13 cellular contexts compared by ENCODE assay signal in genomic region chr3:52051444-52051843, GRCh38. TPM values are rescaled to one million over a fixed set of nuclear protein-coding genes. Genes with fewer than 3 reads are reported as not detected.
A peak's percentile ranks its signal among the peaks of the same experiment; 100 is the strongest.
DNase-seq lines count a peak whose midpoint lies in the region; ATAC-seq and TF ChIP-seq lines count a peak whose summit lies in the region.
"Had no signal": no experiment of that assay in that cellular context is flagged by ENCODE, and none has a peak within 500 bp of the region (broad histone marks: within the 10 kb centered on the region; RNA-seq: fewer than 3 reads in every experiment).

No MANE protein-coding gene starts in this region.

- H2AFZ ChIP-seq in trophoblast cell (ENCODE audit: insufficient read depth, low read length, poor library complexity) (no peak overlapping the region), Karpas-422 (ENCODE audit: low read length) (no peak overlapping the region)

- H3K4me3 Mint-ChIP-seq in HFFc6: no peak overlapping the region
- H3K4me3 Mint-ChIP-seq in central memory CD8-positive, alpha-beta T cell: peak overlapping the region; percentile 89
- no peak overlapping the region for H3K4me3 Mint-ChIP-seq in osteocyte (ENCODE audit: unreplicated experiment)
- H3K4me3 Mint-ChIP-seq: endodermal cell had no signal

- H3K4me1 Mint-ChIP-seq in HFFc6 (ENCODE audit: low read depth) (peaks cover 61% of the 10 kb centered on the region), osteocyte (ENCODE audit: unreplicated experiment) (peaks cover 58% of the 10 kb centered on the region)
- peaks cover 54% of the 10 kb centered on the region for H3K4me1 Mint-ChIP-seq in central memory CD8-positive, alpha-beta T cell

- peaks cover 43 to 70% (median 55%) of the 10 kb centered on the region in 11 experiments for H3K36me3 ChIP-seq in BLaER1 treated with 17β-estradiol and CSF1 and Interleukin-3, amounts not matched to agents 10 nM and 100 nM
- H3K36me3 ChIP-seq in trophoblast cell (ENCODE audit: control insufficient read depth in 1 of 2, insufficient read depth in 2 of 2, low read length in 2 of 2) (peaks cover 32 to 33% of the 10 kb centered on the region in 2 experiments), Karpas-422 (ENCODE audit: insufficient read depth, low read length) (no peaks in the 10 kb centered on the region; the same call in 1 of the 2 replicates)

- no peak overlapping the region for H3K23ac ChIP-seq in trophoblast cell (ENCODE audit: low read length)

- no CpG with 5 or more reads among the region's 8 CpGs for WGBS in trophoblast cell (ENCODE audit: extremely low coverage, insufficient coverage, insufficient read length)

- no peak for ATAC-seq in central memory CD8-positive, alpha-beta T cell (replicated peaks; ENCODE audit: extremely low read depth, poor library complexity, severe bottlenecking)

- peak overlapping the region in 5 of 10 experiments; percentile 77 to 92 (median 88); a peak in 5 of 20 replicates for H3K4me3 ChIP-seq in BLaER1 treated with 17β-estradiol and CSF1 and Interleukin-3, amounts not matched to agents 10 nM and 100 nM
- H3K4me3 ChIP-seq in trophoblast cell (ENCODE audit: low read depth, low read length) (no peak overlapping the region), Karpas-422 (ENCODE audit: low read length) (no peak overlapping the region)

- peak overlapping the region in 10 of 11 experiments; percentile 66 to 89 (median 80); a peak in 21 of 22 replicates for H3K27ac ChIP-seq in BLaER1 treated with 17β-estradiol and CSF1 and Interleukin-3, amounts not matched to agents 10 nM and 100 nM
- H3K27ac ChIP-seq in trophoblast cell (ENCODE audit: low read depth, low read length) (no peak overlapping the region), Karpas-422 (ENCODE audit: low read length) (no peak overlapping the region)

- H3K27ac Mint-ChIP-seq in HFFc6 (peak overlapping the region; percentile 95; the same call in 1 of the 2 replicates), osteocyte (ENCODE audit: unreplicated experiment) (peak overlapping the region; percentile 97)
- H3K27ac Mint-ChIP-seq in central memory CD8-positive, alpha-beta T cell (ENCODE audit: low read depth): peak overlapping the region; percentile 91
- H3K27ac Mint-ChIP-seq: endodermal cell had no signal

- no peak overlapping the region for H3K4ac ChIP-seq in trophoblast cell (ENCODE audit: low read depth, low read length)

- no peak for TF ChIP-seq CTCF in HFFc6 (IDR thresholded peaks at IDR 0.05)
- TF ChIP-seq CTCF in osteocyte (IDR thresholded peaks at IDR 0.05): no peak

- DNase-seq in HFFc6 (no peak), osteocyte (ENCODE audit: extremely low spot score, unreplicated experiment) (no peak), globus pallidus (ENCODE audit: low spot score) (no peak), trophoblast cell (no peak), Karpas-422 (no peak)
- DNase-seq in central memory CD8-positive, alpha-beta T cell (ENCODE audit: low spot score in 2 of 2): no peak
- no peak for DNase-seq in activated effector memory CD4-positive, alpha-beta T cell treated with Interleukin-2 at 50 U/mL for 16 hours
- DNase-seq: Calu3, endodermal cell, GOT3, NCI-H69, SHP77 treated with DMSO at 0.1 percent for 48 hours had no signal

- peaks cover 1% of the 10 kb centered on the region for H3K79me2 ChIP-seq in trophoblast cell (ENCODE audit: control insufficient read depth, insufficient read depth, low read length, poor library complexity)
- H3K79me2 ChIP-seq in Karpas-422 (ENCODE audit: low read length): peaks cover 16% of the 10 kb centered on the region

- peaks cover 64 to 80% (median 78%) of the 10 kb centered on the region in 10 experiments for H3K4me1 ChIP-seq in BLaER1 treated with 17β-estradiol and CSF1 and Interleukin-3, amounts not matched to agents 10 nM and 100 nM
- H3K4me1 ChIP-seq in trophoblast cell (ENCODE audit: control insufficient read depth in 1 of 2, insufficient read depth in 2 of 2, low read length in 2 of 2) (peaks cover 29 to 31% of the 10 kb centered on the region in 2 experiments), Karpas-422 (ENCODE audit: low read length) (peaks cover 29% of the 10 kb centered on the region)

- no peak overlapping the region for H2BK12ac ChIP-seq in trophoblast cell (ENCODE audit: low read length)

- H2BK120ac ChIP-seq in trophoblast cell (ENCODE audit: insufficient read depth, low read length, poor library complexity): no peak overlapping the region

- H4K20me1 ChIP-seq in BLaER1 treated with 17β-estradiol and CSF1 and Interleukin-3, amounts not matched to agents 10 nM and 100 nM: peaks cover 9 to 70% (median 36%) of the 10 kb centered on the region in 11 experiments; a peak in 18 of 22 replicates
- 0 out of 2 replicates have a peak, but pooled peaks cover 9% of the 10 kb centered on the region for H4K20me1 ChIP-seq in Karpas-422 (ENCODE audit: insufficient read depth, low read depth, low read length)

- H3K36me3 Mint-ChIP-seq in HFFc6 (ENCODE audit: low read depth) (peaks cover 13% of the 10 kb centered on the region), osteocyte (ENCODE audit: unreplicated experiment) (peaks cover 22% of the 10 kb centered on the region)
- peaks cover 34% of the 10 kb centered on the region for H3K36me3 Mint-ChIP-seq in central memory CD8-positive, alpha-beta T cell (ENCODE audit: insufficient read depth)

- no peak overlapping the region for H2AK5ac ChIP-seq in trophoblast cell (ENCODE audit: low read length)

- H3K27me3 Mint-ChIP-seq in HFFc6 (ENCODE audit: insufficient read depth): peaks cover under 1% of the 10 kb centered on the region
- no peaks in the 10 kb centered on the region for H3K27me3 Mint-ChIP-seq in central memory CD8-positive, alpha-beta T cell
- H3K27me3 Mint-ChIP-seq in osteocyte (ENCODE audit: unreplicated experiment): no peaks in the 10 kb centered on the region

- peak overlapping the region in 10 of 11 experiments; percentile 81 to 93 (median 89); a peak in 18 of 22 replicates for H3K9ac ChIP-seq in BLaER1 treated with 17β-estradiol and CSF1 and Interleukin-3, amounts not matched to agents 10 nM and 100 nM
- H3K9ac ChIP-seq in trophoblast cell (ENCODE audit: low read length) (no peak overlapping the region), Karpas-422 (ENCODE audit: low read length) (no peak overlapping the region)

- H3K4me2 ChIP-seq in BLaER1 treated with 17β-estradiol and CSF1 and Interleukin-3, amounts not matched to agents 10 nM and 100 nM: peak overlapping the region; percentile 86 to 99 (median 95)
- H3K4me2 ChIP-seq in trophoblast cell (ENCODE audit: low read length): no peak overlapping the region
- no peak overlapping the region for H3K4me2 ChIP-seq in Karpas-422 (ENCODE audit: low read depth, low read length, poor library complexity, severe bottlenecking)

- no peak overlapping the region for H3K14ac ChIP-seq in trophoblast cell (ENCODE audit: low read length)

- H4K91ac ChIP-seq in trophoblast cell (ENCODE audit: low read depth, low read length): no peak overlapping the region

- no peaks in the 10 kb centered on the region for H3K9me2 ChIP-seq in Karpas-422 (replicated peaks; ENCODE audit: insufficient read depth, low read length)

- no peaks in the 10 kb centered on the region for H3K27me3 ChIP-seq in BLaER1 treated with 17β-estradiol and CSF1 and Interleukin-3, amounts not matched to agents 10 nM and 100 nM
- H3K27me3 ChIP-seq in trophoblast cell (ENCODE audit: insufficient read depth, low read length) (no peaks in the 10 kb centered on the region), Karpas-422 (ENCODE audit: low read length) (no peaks in the 10 kb centered on the region)

- no peak overlapping the region for H4K8ac ChIP-seq in trophoblast cell (ENCODE audit: low read depth, low read length)

- no peaks in the 10 kb centered on the region for H3K9me3 ChIP-seq in BLaER1 treated with 17β-estradiol and CSF1 and Interleukin-3, amounts not matched to agents 10 nM and 100 nM (replicated peaks in 1 of 11)
- H3K9me3 ChIP-seq in trophoblast cell (ENCODE audit: insufficient read depth, low read depth, low read length): no peaks in the 10 kb centered on the region
- no peaks in the 10 kb centered on the region for H3K9me3 ChIP-seq in Karpas-422 (ENCODE audit: low read length)

- peaks cover 15% of the 10 kb centered on the region for H3K79me1 ChIP-seq in trophoblast cell (ENCODE audit: low read length)

- no peak overlapping the region for H4K12ac ChIP-seq in trophoblast cell (ENCODE audit: low read depth, low read length)

- no peak overlapping the region for H3K18ac ChIP-seq in trophoblast cell (ENCODE audit: low read length)

- H2BK5ac ChIP-seq in trophoblast cell (ENCODE audit: low read depth, low read length, poor library complexity): no peak overlapping the region

- H3K9me3 Mint-ChIP-seq in HFFc6: no peaks in the 10 kb centered on the region
- no peaks in the 10 kb centered on the region for H3K9me3 Mint-ChIP-seq in central memory CD8-positive, alpha-beta T cell
- H3K9me3 Mint-ChIP-seq in osteocyte (ENCODE audit: unreplicated experiment): no peaks in the 10 kb centered on the region
- H3K9me3 Mint-ChIP-seq: endodermal cell had no signal

RNA-seq across cellular contexts. Expression of gene DUSP7, which starts 4.9 kb away (rescaled TPM):
- 10 to 100 TPM; 31.7 to 43.3 (median 37.4) TPM for total RNA-seq in HFFc6 (2021; fragmentation: NEBNext Ultra II Directional; extraction: Animal tissue kit (Norgen Biotek cat#: 25700))
- total RNA-seq in osteocyte: 19.4 and 21.2 TPM in 2 replicates
- polyA plus RNA-seq in trophoblast cell (2013): 14.1 and 15.4 TPM in 2 replicates
- 11.1 and 21.2 TPM in 2 replicates for total RNA-seq in Karpas-422 (2014; rRNA removed; shearing (Covaris generic); ENCODE audit: low replicate concordance)

RNA-seq across cellular contexts. Expression of gene RPL29, which starts 55.7 kb away (rescaled TPM):
- 1,000 to 10,000 TPM; 1,011 to 1,270 (median 1,111) TPM for total RNA-seq in HFFc6 (2021; fragmentation: NEBNext Ultra II Directional; extraction: Animal tissue kit (Norgen Biotek cat#: 25700))
- 881 and 957 TPM in 2 replicates for total RNA-seq in osteocyte
- 1,473 and 1,577 TPM in 2 replicates for polyA plus RNA-seq in trophoblast cell (2013)
- total RNA-seq in Karpas-422 (2014; rRNA removed; shearing (Covaris generic); ENCODE audit: low replicate concordance): 2,656 and 3,245 TPM in 2 replicates

Comparison
In these comparisons a context has a peak if more than half of its experiments do, and no peak if none do; other contexts are left out.
1. H3K27ac ChIP-seq: peak in BLaER1 treated with 17β-estradiol and CSF1 and Interleukin-3, amounts not matched to agents 10 nM and 100 nM (10 of 11); none in trophoblast cell (single experiment) and Karpas-422 (single experiment).
2. H3K4me2 ChIP-seq: peak in BLaER1 treated with 17β-estradiol and CSF1 and Interleukin-3, amounts not matched to agents 10 nM and 100 nM (11 of 11); none in trophoblast cell (single experiment) and Karpas-422 (single experiment).
3. H3K9ac ChIP-seq: peak in BLaER1 treated with 17β-estradiol and CSF1 and Interleukin-3, amounts not matched to agents 10 nM and 100 nM (10 of 11); none in trophoblast cell (single experiment) and Karpas-422 (single experiment).
4. Peak in every context shown above with its lines, with median percentiles within 50 percentile points of each other: H3K27ac Mint-ChIP-seq.